Comparison of ENCODE assay signal across 8 cellular contexts in the genomic region with DNA sequence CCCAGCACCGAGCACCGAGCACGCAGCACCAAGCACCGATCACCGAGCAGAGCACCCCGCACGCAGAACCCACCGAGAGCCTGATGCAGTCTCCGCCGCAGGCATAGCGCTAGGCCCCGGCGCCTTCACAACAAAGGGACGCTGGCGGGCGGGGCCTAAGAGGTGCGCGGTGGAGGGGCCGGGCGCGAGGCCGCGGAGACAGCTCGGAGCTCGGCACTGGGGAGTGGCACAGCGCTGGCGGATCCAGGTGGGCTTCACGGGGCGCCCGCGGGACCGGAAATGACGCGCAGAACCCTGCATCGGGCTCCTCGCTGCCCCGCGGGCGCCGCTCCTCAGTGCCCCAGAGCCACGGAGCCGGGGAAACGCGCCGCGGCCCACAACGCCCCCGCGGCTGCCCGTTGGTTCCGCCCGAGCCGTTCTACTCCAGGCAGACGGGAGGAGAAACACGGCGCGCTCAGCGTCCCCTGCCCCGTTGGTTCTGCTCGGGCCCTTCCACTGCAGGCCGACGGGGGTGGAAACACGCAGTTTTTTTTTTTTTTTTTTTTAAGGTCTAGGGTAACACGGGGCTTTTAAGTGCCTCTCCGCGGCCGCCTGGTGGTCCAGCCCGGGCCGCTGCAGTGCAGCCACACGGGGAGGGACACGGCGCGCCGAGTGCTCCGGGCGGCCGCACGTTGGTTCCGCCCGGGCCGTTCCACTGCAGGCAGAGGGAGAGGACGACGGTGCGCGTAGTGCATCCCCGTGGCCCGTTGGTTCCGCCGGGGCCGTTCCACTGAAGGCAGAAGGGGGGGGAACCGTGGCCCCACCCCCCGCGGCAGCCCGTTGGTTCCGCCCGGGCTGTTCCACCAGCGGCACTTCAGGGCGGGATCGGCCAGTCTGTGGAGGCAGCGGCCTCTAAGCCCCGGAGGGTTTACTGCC. TPM values are rescaled to one million over a fixed set of nuclear protein-coding genes. Genes with fewer than 3 reads are reported as not detected.
A peak's percentile ranks its signal among the peaks of the same experiment; 100 is the strongest.
DNase-seq lines count a peak whose midpoint lies in the region; ATAC-seq and TF ChIP-seq lines count a peak whose summit lies in the region.
"Not testable (repeated sequence)": the region's sequence is repeated elsewhere in the genome, so short reads cannot be mapped to it uniquely, and the experiment has no call there.

No MANE protein-coding gene starts in this region.

- not testable (repeated sequence) for H3K9ac ChIP-seq in rectal smooth muscle tissue (ENCODE audit: low read length)

- ATAC-seq in GM18498 (IDR thresholded peaks at IDR 0.05; ENCODE audit: unreplicated experiment) (peak; percentile 66), HG02885 (IDR thresholded peaks at IDR 0.05; ENCODE audit: poor library complexity, unreplicated experiment) (peak; percentile 77)

- H3K36me3 ChIP-seq in WERI-Rb-1; rectal smooth muscle tissue (ENCODE audit: control insufficient read depth, insufficient read depth, low read length): not testable (repeated sequence)

- H3K27me3 Mint-ChIP-seq in type B pancreatic cell: not testable (repeated sequence)

- not testable (repeated sequence) for H3K9me3 Mint-ChIP-seq in type B pancreatic cell

- in situ Hi-C loops in astrocyte of the spinal cord (cut with HindIII; ENCODE audit: low sequenced_read_pairs): not testable (repeated sequence)

- H3K27ac ChIP-seq in WERI-Rb-1: peak overlapping the region; percentile 83
- peak overlapping the region; percentile 79 for H3K27ac ChIP-seq in rectal smooth muscle tissue (ENCODE audit: low read depth, low read length)

- DNase-seq in NCI-H1694 (lab: John Stamatoyannopoulos, UW): peak; percentile 18
- peak; percentile 70 for DNase-seq in WERI-Rb-1
- peak; percentile 7 for DNase-seq in astrocyte of the spinal cord (ENCODE audit: low read depth, low spot score)
- peak; percentile 48 for DNase-seq in hepatic stellate cell (ENCODE audit: low spot score)
- peak; percentile 87 for DNase-seq in type B pancreatic cell (ENCODE audit: extremely low spot score, unreplicated experiment)

- H3K36me3 Mint-ChIP-seq in type B pancreatic cell: not testable (repeated sequence)

- H3K4me1 ChIP-seq in rectal smooth muscle tissue (ENCODE audit: control insufficient read depth, insufficient read depth, low read length): not testable (repeated sequence)

- H3K27me3 ChIP-seq in WERI-Rb-1 (ENCODE audit: insufficient read depth, low read depth, severe bottlenecking); rectal smooth muscle tissue (ENCODE audit: control insufficient read depth, insufficient read depth, low read length): not testable (repeated sequence)

- H3K4me3 ChIP-seq in WERI-Rb-1 (ENCODE audit: low read depth, low read length) (peak overlapping the region; percentile 45), astrocyte of the spinal cord (ENCODE audit: low read depth, low read length) (peak overlapping the region; percentile 34), rectal smooth muscle tissue (ENCODE audit: low read length) (peak overlapping the region; percentile 36)

- H3K4me1 Mint-ChIP-seq in type B pancreatic cell (ENCODE audit: unreplicated experiment): not testable (repeated sequence)

- H3K4me3 Mint-ChIP-seq in type B pancreatic cell: peak overlapping the region; percentile 78

- not testable (repeated sequence) for H3K9me3 ChIP-seq in WERI-Rb-1 (ENCODE audit: severe bottlenecking)

- not testable (repeated sequence) for TF ChIP-seq CTCF in WERI-Rb-1 (IDR thresholded peaks at IDR 0.05; ENCODE audit: low read depth, low read length); astrocyte of the spinal cord (IDR thresholded peaks at IDR 0.05; ENCODE audit: low read depth, low read length); type B pancreatic cell (conservative IDR thresholded peaks at IDR 0.05)

- H3K27ac Mint-ChIP-seq in type B pancreatic cell: peak overlapping the region; percentile 72

RNA-seq across cellular contexts. Expression of a gene that starts 21.8 kb away (rescaled TPM):
- 45.9 and 47.0 TPM in 2 replicates for total RNA-seq in type B pancreatic cell (ENCODE audit: low replicate concordance)

RNA-seq across cellular contexts. Expression of a gene that starts 32.4 kb away (rescaled TPM):
- total RNA-seq in type B pancreatic cell (ENCODE audit: low replicate concordance): 78.4 and 89.2 TPM in 2 replicates

RNA-seq across cellular contexts. Expression of a gene that starts 53.3 kb away (rescaled TPM):
- total RNA-seq in type B pancreatic cell (ENCODE audit: low replicate concordance): 88.8 and 116 TPM in 2 replicates

Comparison
In these comparisons a context has a peak if more than half of its experiments do, and no peak if none do; other contexts are left out.
1. Peak in every context shown above with its lines: DNase-seq, ATAC-seq, H3K4me3 ChIP-seq and H3K27ac ChIP-seq.
2. DNase-seq: peak in every context shown above with its lines; median percentile 87 in type B pancreatic cell; 70 in WERI-Rb-1; 48 in hepatic stellate cell; 18 in NCI-H1694; 7 in astrocyte of the spinal cord.